ENCODE assay signal across 19 cellular contexts in genomic region chr16:30802971-30803370, GRCh38.
"Had no signal": no experiment of that assay in that cellular context is flagged by ENCODE, and none has a peak within 500 bp of the region (broad histone marks: within the 10 kb centered on the region; RNA-seq: fewer than 3 reads in every experiment).

No MANE protein-coding gene starts in this region.

- H3K27ac ChIP-seq: cardiac muscle cell, prostate gland, tibial nerve, WERI-Rb-1 had no signal

- H3K36me3 ChIP-seq: cardiac muscle cell, prostate gland, tibial nerve, WERI-Rb-1 had no signal

- H3K4me3 Mint-ChIP-seq: activated CD4-positive, alpha-beta memory T cell treated with anti-CD3 and anti-CD28 coated beads for 36 hours; activated CD4-positive, alpha-beta T cell treated with anti-CD3 and anti-CD28 coated beads for 36 hours had no signal

- H3K4me3 ChIP-seq: cardiac muscle cell, mucosa of descending colon, prostate gland, tibial nerve had no signal

- ATAC-seq: activated CD4-positive, alpha-beta T cell treated with anti-CD3 and anti-CD28 coated beads for 36 hours; mucosa of descending colon; naive thymus-derived CD4-positive, alpha-beta T cell; right cardiac atrium had no signal

- H3K27ac Mint-ChIP-seq: activated CD4-positive, alpha-beta memory T cell treated with anti-CD3 and anti-CD28 coated beads for 36 hours; activated CD4-positive, alpha-beta T cell treated with anti-CD3 and anti-CD28 coated beads for 36 hours; T-helper 1 cell treated with Interleukin-12 subunit alpha and Interleukin-12 subunit beta and Interleukin-4 antibody, amounts not matched to agents 30 μg/mL and 1 μg/mL, for 36 hours had no signal

- H3K27me3 ChIP-seq: cardiac muscle cell, tibial nerve had no signal

- H3K36me3 Mint-ChIP-seq: activated CD4-positive, alpha-beta memory T cell treated with anti-CD3 and anti-CD28 coated beads for 36 hours had no signal

- H3K9me3 Mint-ChIP-seq: activated CD4-positive, alpha-beta memory T cell treated with anti-CD3 and anti-CD28 coated beads for 36 hours; naive thymus-derived CD4-positive, alpha-beta T cell; T-helper 1 cell treated with Interleukin-12 subunit alpha and Interleukin-12 subunit beta and Interleukin-4 antibody, amounts not matched to agents 30 μg/mL and 1 μg/mL, for 36 hours had no signal

- H3K9me3 ChIP-seq: mucosa of descending colon, prostate gland, tibial nerve had no signal

- FAIRE-seq: islet of Langerhans, small intestine had no signal

- DNase-seq: activated CD4-positive, alpha-beta memory T cell treated with anti-CD3 and anti-CD28 coated beads for 36 hours; activated CD4-positive, alpha-beta T cell treated with anti-CD3 and anti-CD28 coated beads for 36 hours; activated CD8-positive, alpha-beta memory T cell treated with anti-CD3 and anti-CD28 coated beads, Interleukin-2, amount 50 U/mL, for 4 hours; activated gamma-delta T cell treated with Interleukin-2 at 50 U/mL for 16 hours; activated T-cell treated with anti-CD3 and anti-CD28 coated beads, Interleukin-2, amount 50 U/mL, for 48 hours; mammary epithelial cell; mucosa of descending colon; naive thymus-derived CD4-positive, alpha-beta T cell; occipital lobe; small intestine; stimulated activated CD4-positive, alpha-beta T cell treated with anti-CD3 and anti-CD28 coated beads, Interleukin-4, amount 100 ng/mL, for 24 hours; stimulated activated naive CD4-positive, alpha-beta T cell; WERI-Rb-1 had no signal
